10 cellular contexts compared by ENCODE assay signal in genomic region chr10:70737977-70738376, GRCh38. TPM values are rescaled to one million over a fixed set of nuclear protein-coding genes. Genes with fewer than 3 reads are reported as not detected.
"Had no signal": no experiment of that assay in that cellular context is flagged by ENCODE, and none has a peak within 500 bp of the region (broad histone marks: within the 10 kb centered on the region; RNA-seq: fewer than 3 reads in every experiment).

No MANE protein-coding gene starts in this region.

- H3K4me2 ChIP-seq: KMS-11 had no signal

- FAIRE-seq: HepG2, HTR-8/SVneo had no signal

- H3K9ac ChIP-seq: KMS-11 had no signal

- H3K27ac ChIP-seq: HL-60, KMS-11 had no signal

- DNase-seq: IMR-90, KBM-7, KG1 had no signal

RNA-seq across cellular contexts. Expression of gene TBATA, which starts 47.2 kb away (rescaled TPM):
- total RNA-seq: HepG2, HT-29, HT1080, IMR-90 had no signal
- polyA plus RNA-seq: HepG2, IgD-negative memory B cell, IMR-90 had no signal
